Comparison of ENCODE assay signal across 1 cellular context in genomic region chr3:41202075-41202833, GRCh38.
TF ChIP-seq lines count a peak whose summit lies in the region.

No MANE protein-coding gene starts in this region.

TF ChIP-seq in HepG2, 621 proteins besides CTCF, POLR2A, EP300 and RAD21 (continued from another document):
- TF ChIP-seq ELK4 (CRISPR knock-in tag; IDR thresholded peaks at IDR 0.05; ENCODE audit: borderline replicate concordance) (no peak), SOX13 (IDR thresholded peaks at IDR 0.05) (no peak), SOX13 (CRISPR knock-in tag; conservative IDR thresholded peaks at IDR 0.05 in 1 of 2, IDR thresholded peaks at IDR 0.05 in 1 of 2) (peak in 1 of 2 experiments; percentile 73; a peak in 2 of 4 replicates), MTA1 (CRISPR knock-in tag; IDR thresholded peaks at IDR 0.05; ENCODE audit: borderline replicate concordance) (no peak), PAXIP1 (CRISPR knock-in tag; conservative IDR thresholded peaks at IDR 0.05) (0 out of 2 replicates have a peak, but pooled peaks have one; percentile 25), ZBTB40 (IDR thresholded peaks at IDR 0.05) (no peak), ZBTB40 (CRISPR knock-in tag; IDR thresholded peaks at IDR 0.05) (no peak), RBM22 (optimal IDR thresholded peaks at IDR 0.05; ENCODE audit: low read length) (peak; percentile 7), CREM (IDR thresholded peaks at IDR 0.05) (0 out of 2 replicates have a peak, but pooled peaks have one; percentile 11), CREM (CRISPR knock-in tag; IDR thresholded peaks at IDR 0.05) (no peak), HNRNPLL (IDR thresholded peaks at IDR 0.05; ENCODE audit: low read depth, low read length, poor library complexity, severe bottlenecking) (no peak), GATAD2A (CRISPR knock-in tag; IDR thresholded peaks at IDR 0.05) (0 out of 2 replicates have a peak, but pooled peaks have one; percentile 41), SOX6 (IDR thresholded peaks at IDR 0.05) (no peak), SOX6 (CRISPR knock-in tag; IDR thresholded peaks at IDR 0.05) (peak; percentile 68), SAP130 (CRISPR knock-in tag; IDR thresholded peaks at IDR 0.05; ENCODE audit: low read depth) (peak; percentile 69), MATR3 (CRISPR knock-in tag; IDR thresholded peaks at IDR 0.05) (no peak), REXO4 (CRISPR knock-in tag; IDR thresholded peaks at IDR 0.05; ENCODE audit: borderline replicate concordance) (no peak), ZNF737 (CRISPR knock-in tag; IDR thresholded peaks at IDR 0.05; ENCODE audit: borderline replicate concordance) (no peak), FOXP1 (IDR thresholded peaks at IDR 0.05) (no peak), FOXP1 (CRISPR knock-in tag; IDR thresholded peaks at IDR 0.05) (peak; percentile 24; the same call in 1 of the 2 replicates), HNF4G (IDR thresholded peaks at IDR 0.05; ENCODE audit: borderline replicate concordance, low read depth, low read length) (0 out of 2 replicates have a peak, but pooled peaks have one; percentile 28), HNF4G (CRISPR knock-in tag; IDR thresholded peaks at IDR 0.05; ENCODE audit: borderline replicate concordance, low read depth) (no peak), NCOR1 (IDR thresholded peaks at IDR 0.05; ENCODE audit: borderline replicate concordance, low read length) (peak; percentile 28; the same call in 1 of the 2 replicates), ARID5B (CRISPR knock-in tag; IDR thresholded peaks at IDR 0.05) (peak; percentile 53; the same call in 1 of the 2 replicates), SOX5 (CRISPR knock-in tag; IDR thresholded peaks at IDR 0.05; ENCODE audit: borderline replicate concordance) (peak; percentile 66; the same call in 1 of the 2 replicates), KAT8 (CRISPR knock-in tag; IDR thresholded peaks at IDR 0.05) (0 out of 2 replicates have a peak, but pooled peaks have one; percentile 23)
